ENCODE assay signal across 1 cellular context in genomic region chr3:19946291-19946831, GRCh38.
TF ChIP-seq lines count a peak whose summit lies in the region.

No MANE protein-coding gene starts in this region.

TF ChIP-seq in K562, 482 proteins besides CTCF, POLR2A, EP300 and RAD21 (continued from another document and continues in another):
- peak; percentile 66; the same call in 1 of the 2 replicates for TF ChIP-seq ZNF592 (IDR thresholded peaks at IDR 0.05)
- TF ChIP-seq CBX5 (IDR thresholded peaks at IDR 0.05; ENCODE audit: borderline replicate concordance, low read depth), result no peak
- TF ChIP-seq ETS2 (tag; IDR thresholded peaks at IDR 0.05; ENCODE audit: borderline replicate concordance, poor library complexity, severe bottlenecking), result no peak
- no peak for TF ChIP-seq EZH2 (IDR thresholded peaks at IDR 0.05; ENCODE audit: borderline replicate concordance, low read depth, low read length)
- peak; percentile 48; the same call in 1 of the 2 replicates for TF ChIP-seq ZNF76 (CRISPR knock-in tag; IDR thresholded peaks at IDR 0.05; ENCODE audit: borderline replicate concordance)
- TF ChIP-seq CHD7 (IDR thresholded peaks at IDR 0.05; ENCODE audit: low read depth, low read length), result no peak
- TF ChIP-seq BCLAF1 (IDR thresholded peaks at IDR 0.05; ENCODE audit: borderline replicate concordance in 1 of 2, control insufficient read depth in 1 of 2, low read depth in 2 of 2, low read length in 1 of 2), result no peak
- TF ChIP-seq KLF16 (IDR thresholded peaks at IDR 0.05), result no peak
- TF ChIP-seq ZFP91 (CRISPR knock-in tag; IDR thresholded peaks at IDR 0.05), result no peak
- TF ChIP-seq TEAD1 (CRISPR knock-in tag; IDR thresholded peaks at IDR 0.05), result peak in 1 of 2 experiments; percentile 45; a peak in 1 of 4 replicates
- TF ChIP-seq ZNF764 (CRISPR knock-in tag; IDR thresholded peaks at IDR 0.05; ENCODE audit: low read depth), result 0 out of 2 replicates have a peak, but pooled peaks have one; percentile 60
- TF ChIP-seq MTF1 (CRISPR knock-in tag; IDR thresholded peaks at IDR 0.05; ENCODE audit: borderline replicate concordance), result no peak
- no peak for TF ChIP-seq NR2C2 (CRISPR knock-in tag; IDR thresholded peaks at IDR 0.05)
- no peak for TF ChIP-seq NR2C2 (tag; IDR thresholded peaks at IDR 0.05)
- TF ChIP-seq BRD4 (IDR thresholded peaks at IDR 0.05), result peak; percentile 94
- TF ChIP-seq ZNF347 (CRISPR knock-in tag; IDR thresholded peaks at IDR 0.05; ENCODE audit: low read depth), result no peak
- TF ChIP-seq BRF1 (IDR thresholded peaks at IDR 0.05; ENCODE audit: borderline replicate concordance, extremely low read depth, insufficient read length), result no peak
- no peak for TF ChIP-seq ZKSCAN3 (CRISPR knock-in tag; IDR thresholded peaks at IDR 0.05)
- no peak for TF ChIP-seq ZNF41 (CRISPR knock-in tag; conservative IDR thresholded peaks at IDR 0.05)
- no peak for TF ChIP-seq MBD1 (CRISPR knock-in tag; IDR thresholded peaks at IDR 0.05)
- TF ChIP-seq CSDE1 (IDR thresholded peaks at IDR 0.05), result no peak; a peak in 1 of 4 replicates
- no peak for TF ChIP-seq LARP7 (IDR thresholded peaks at IDR 0.05)
- TF ChIP-seq ZBTB43 (CRISPR knock-in tag; IDR thresholded peaks at IDR 0.05), result no peak
- TF ChIP-seq SREBF1 (IDR thresholded peaks at IDR 0.05; ENCODE audit: borderline replicate concordance, low read depth, low read length), result no peak
- no peak for TF ChIP-seq CC2D1A (IDR thresholded peaks at IDR 0.05)
- no peak for TF ChIP-seq ZNF124 (CRISPR knock-in tag; IDR thresholded peaks at IDR 0.05)
- no peak for TF ChIP-seq CHCHD3 (CRISPR knock-in tag; IDR thresholded peaks at IDR 0.05)
- TF ChIP-seq ZNF507 (tag; conservative IDR thresholded peaks at IDR 0.05), result no peak
- 0 out of 2 replicates have a peak, but pooled peaks have one; percentile 41 for TF ChIP-seq FOXM1 (IDR thresholded peaks at IDR 0.05; ENCODE audit: low read depth)
- TF ChIP-seq FOXM1 (CRISPR knock-in tag; IDR thresholded peaks at IDR 0.05; ENCODE audit: low read depth), result no peak
- no peak for TF ChIP-seq PRMT5 (CRISPR knock-in tag; IDR thresholded peaks at IDR 0.05)
- TF ChIP-seq CCAR2 (IDR thresholded peaks at IDR 0.05; ENCODE audit: low read depth, low read length), result no peak
- TF ChIP-seq POLR2B (IDR thresholded peaks at IDR 0.05; ENCODE audit: low read depth, partially characterized antibody), result no peak
- TF ChIP-seq GATAD2B (IDR thresholded peaks at IDR 0.05; ENCODE audit: borderline replicate concordance), result 0 out of 2 replicates have a peak, but pooled peaks have one; percentile 51
- TF ChIP-seq USF1 (CRISPR knock-in tag; IDR thresholded peaks at IDR 0.05), result no peak
- no peak for TF ChIP-seq HNRNPUL1 (IDR thresholded peaks at IDR 0.05; ENCODE audit: low read length)
- TF ChIP-seq ZBTB1 (CRISPR knock-in tag; IDR thresholded peaks at IDR 0.05; ENCODE audit: borderline replicate concordance, low read depth), result no peak
